ENCODE assay signal across 1 cellular context in the genomic region with DNA sequence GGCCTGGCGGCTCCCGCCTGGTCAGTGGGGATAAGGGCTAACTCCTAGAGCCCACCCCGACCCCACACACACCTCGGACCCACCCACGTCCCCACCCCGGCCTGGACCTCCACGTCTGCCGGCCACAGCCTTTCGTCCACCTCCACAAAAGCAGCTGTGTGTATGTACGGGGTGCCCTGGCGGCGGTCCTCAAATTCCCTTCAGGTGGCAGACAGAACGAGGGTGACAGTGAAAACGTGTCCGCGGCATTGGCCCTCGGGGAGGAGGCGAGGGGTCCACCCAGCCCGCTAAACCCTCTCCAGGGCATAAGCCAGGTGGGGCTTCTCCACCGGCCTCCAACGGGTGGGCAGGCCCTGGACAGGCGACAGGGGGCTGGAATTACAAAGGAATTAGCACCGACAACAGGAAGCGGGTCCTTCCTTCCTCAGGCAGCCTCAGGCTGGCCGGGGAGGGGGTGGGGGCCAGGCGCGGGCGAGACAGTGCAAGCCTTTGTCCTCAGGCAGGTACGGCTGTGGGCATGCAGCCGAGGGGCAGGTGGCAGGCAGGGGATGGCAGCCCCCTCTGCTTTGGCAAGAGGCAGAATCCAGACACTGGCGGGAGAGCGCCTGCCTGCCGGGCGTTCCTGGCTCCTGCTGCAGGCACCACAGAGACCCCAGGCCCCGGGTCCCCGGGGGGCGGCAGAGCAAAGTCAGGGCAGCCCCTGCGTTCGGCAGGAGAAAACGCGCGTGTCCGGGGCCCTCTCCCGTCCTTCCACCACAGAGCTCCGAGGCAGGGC.
TF ChIP-seq lines count a peak whose summit lies in the region.

No MANE protein-coding gene starts in this region.

TF ChIP-seq in WTC11, 78 proteins besides CTCF, POLR2A, EP300 and RAD21 (continued from another document):
- TF ChIP-seq NFE2L1 (CRISPR knock-in tag; IDR thresholded peaks at IDR 0.05) (no peak), ELF4 (CRISPR knock-in tag; IDR thresholded peaks at IDR 0.05; ENCODE audit: low read depth) (no peak)
- TF ChIP-seq, protein P1, sequence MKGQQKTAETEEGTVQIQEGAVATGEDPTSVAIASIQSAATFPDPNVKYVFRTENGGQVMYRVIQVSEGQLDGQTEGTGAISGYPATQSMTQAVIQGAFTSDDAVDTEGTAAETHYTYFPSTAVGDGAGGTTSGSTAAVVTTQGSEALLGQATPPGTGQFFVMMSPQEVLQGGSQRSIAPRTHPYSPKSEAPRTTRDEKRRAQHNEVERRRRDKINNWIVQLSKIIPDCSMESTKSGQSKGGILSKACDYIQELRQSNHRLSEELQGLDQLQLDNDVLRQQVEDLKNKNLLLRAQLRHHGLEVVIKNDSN (CRISPR knock-in tag; IDR thresholded peaks at IDR 0.05) = no peak
TF ChIP-seq in WTC11: peak in this region for 5.
